8 cellular contexts compared by ENCODE assay signal in genomic region chr14:75126121-75126544, GRCh38. TPM values are rescaled to one million over a fixed set of nuclear protein-coding genes. Genes with fewer than 3 reads are reported as not detected.
DNase-seq lines count a peak whose midpoint lies in the region; ATAC-seq and TF ChIP-seq lines count a peak whose summit lies in the region.

No MANE protein-coding gene starts in this region.

- H3K4me1 ChIP-seq in skeletal muscle satellite cell (ENCODE audit: control insufficient read depth, insufficient read depth, low read length), result peaks cover 30% of the 10 kb centered on the region

- H3K36me3 Mint-ChIP-seq in activated CD4-positive, alpha-beta T cell treated with anti-CD3 and anti-CD28 coated beads, Interleukin-2, amount 10 ng/mL, durations not matched to agents 24 days and 14 days (ENCODE audit: low read depth), result peaks cover 31% of the 10 kb centered on the region
- H3K36me3 Mint-ChIP-seq in T-helper 17 cell (ENCODE audit: low read depth), result peaks cover 8% of the 10 kb centered on the region

- H3K9me3 ChIP-seq in T-helper 17 cell (ENCODE audit: control insufficient read depth, low read length, poor library complexity, severe bottlenecking) (no peaks in the 10 kb centered on the region), skeletal muscle satellite cell (replicated peaks; ENCODE audit: low read length) (no peaks in the 10 kb centered on the region)

- no peaks in the 10 kb centered on the region for H3K27me3 ChIP-seq in skeletal muscle satellite cell (ENCODE audit: control insufficient read depth, insufficient read depth, low read length)

- H3K9me3 Mint-ChIP-seq in activated CD4-positive, alpha-beta T cell treated with anti-CD3 and anti-CD28 coated beads, Interleukin-2, amount 10 ng/mL, durations not matched to agents 24 days and 14 days, result no peaks in the 10 kb centered on the region

- no peak for TF ChIP-seq CTCF in fibroblast of the aortic adventitia (IDR thresholded peaks at IDR 0.05; ENCODE audit: insufficient read depth, low read length)

- intact Hi-C loops in activated CD4-positive, alpha-beta T cell treated with anti-CD3 and anti-CD28 coated beads, Interleukin-2, amount 10 ng/mL, durations not matched to agents 24 days and 14 days (cut with micrococcal nuclease), result loop anchor here (2.0 to 10.0 kb wide), 4 partner anchors 61 to 1029 kb away; partner anchors contain the start of genes ACYP1, ERG28, GPATCH2L and TTLL5

- H3K4me3 ChIP-seq in fibroblast of the aortic adventitia (ENCODE audit: low read depth, low read length), result peak overlapping the region; percentile 81
- H3K4me3 ChIP-seq in skeletal muscle satellite cell (ENCODE audit: low read length), result peak overlapping the region; percentile 90

- ATAC-seq in T-helper 17 cell, result peak; percentile 56

- peak overlapping the region; percentile 99 for H3K9ac ChIP-seq in skeletal muscle satellite cell (ENCODE audit: low read depth, low read length)

- peak; percentile 70 for DNase-seq in activated CD4-positive, alpha-beta T cell treated with anti-CD3 and anti-CD28 coated beads, Interleukin-2, amount 10 ng/mL, durations not matched to agents 24 days and 14 days
- no peak for DNase-seq in activated CD4-positive, alpha-beta T cell treated with anti-CD3 and anti-CD28 coated beads for 1 hour
- DNase-seq in T-helper 17 cell (no peak), fibroblast of the aortic adventitia (ENCODE audit: low read depth) (no peak), NCI-H1105 treated with DMSO at 0.1 percent for 48 hours (lab: John Stamatoyannopoulos, UW) (no peak), superior temporal gyrus (ENCODE audit: extremely low spot score) (no peak), NCI-H510A (lab: John Stamatoyannopoulos, UW) (no peak)

- peaks cover 35% of the 10 kb centered on the region for H3K4me1 Mint-ChIP-seq in activated CD4-positive, alpha-beta T cell treated with anti-CD3 and anti-CD28 coated beads, Interleukin-2, amount 10 ng/mL, durations not matched to agents 24 days and 14 days
- peaks cover 31% of the 10 kb centered on the region for H3K4me1 Mint-ChIP-seq in T-helper 17 cell

- peaks cover 5% of the 10 kb centered on the region for H3K36me3 ChIP-seq in skeletal muscle satellite cell (ENCODE audit: insufficient read depth, low read length)

- H3K4me2 ChIP-seq in skeletal muscle satellite cell (ENCODE audit: low read length), result peak overlapping the region; percentile 99

- H3K27ac Mint-ChIP-seq in activated CD4-positive, alpha-beta T cell treated with anti-CD3 and anti-CD28 coated beads, Interleukin-2, amount 10 ng/mL, durations not matched to agents 24 days and 14 days, result peak overlapping the region; percentile 98
- H3K27ac Mint-ChIP-seq in T-helper 17 cell, result peak overlapping the region; percentile 99

- no peaks in the 10 kb centered on the region for H3K27me3 Mint-ChIP-seq in activated CD4-positive, alpha-beta T cell treated with anti-CD3 and anti-CD28 coated beads, Interleukin-2, amount 10 ng/mL, durations not matched to agents 24 days and 14 days
- no peaks in the 10 kb centered on the region for H3K27me3 Mint-ChIP-seq in T-helper 17 cell

- H3K4me3 Mint-ChIP-seq in activated CD4-positive, alpha-beta T cell treated with anti-CD3 and anti-CD28 coated beads, Interleukin-2, amount 10 ng/mL, durations not matched to agents 24 days and 14 days, result peak overlapping the region; percentile 97
- H3K4me3 Mint-ChIP-seq in T-helper 17 cell, result peak overlapping the region; percentile 89

RNA-seq across cellular contexts. Expression of gene NEK9, which starts 0.7 kb away (rescaled TPM):
- total RNA-seq in activated CD4-positive, alpha-beta T cell treated with anti-CD3 and anti-CD28 coated beads, Interleukin-2, amount 10 ng/mL, durations not matched to agents 24 days and 14 days, result 66.6 and 68.8 TPM in 2 replicates
- total RNA-seq in T-helper 17 cell (10 to 100 TPM; 61.7 to 63.6 TPM), fibroblast of the aortic adventitia (ENCODE audit: low replicate concordance) (51.3 and 80.8 TPM in 2 replicates)
- 26.6 and 31.2 TPM in 2 replicates for total RNA-seq in skeletal muscle satellite cell (2012; rRNA removed)

RNA-seq across cellular contexts. Expression of gene TMED10, which starts 50.3 kb away (rescaled TPM):
- 192 and 200 TPM in 2 replicates for total RNA-seq in activated CD4-positive, alpha-beta T cell treated with anti-CD3 and anti-CD28 coated beads, Interleukin-2, amount 10 ng/mL, durations not matched to agents 24 days and 14 days
- total RNA-seq in T-helper 17 cell (100 to 1,000 TPM; 190 to 195 TPM), fibroblast of the aortic adventitia (ENCODE audit: low replicate concordance) (143 and 373 TPM in 2 replicates)
- total RNA-seq in skeletal muscle satellite cell (2012; rRNA removed), result 226 and 241 TPM in 2 replicates

RNA-seq across cellular contexts. Expression of gene ZC2HC1C, which starts 56.7 kb away (rescaled TPM):
- total RNA-seq in activated CD4-positive, alpha-beta T cell treated with anti-CD3 and anti-CD28 coated beads, Interleukin-2, amount 10 ng/mL, durations not matched to agents 24 days and 14 days, result 0.82 and 1.6 TPM in 2 replicates
- under 1 TPM; 0.20 to 0.76 TPM for total RNA-seq in T-helper 17 cell
- total RNA-seq in fibroblast of the aortic adventitia (ENCODE audit: low replicate concordance), result 0.90 and 1.6 TPM in 2 replicates
- 0.51 and 0.87 TPM in 2 replicates for total RNA-seq in skeletal muscle satellite cell (2012; rRNA removed)
